In genomic region chr12:109777544-109777943, GRCh38 we compare ENCODE assay signal across 8 cellular contexts. TPM values are rescaled to one million over a fixed set of nuclear protein-coding genes. Genes with fewer than 3 reads are reported as not detected.
DNase-seq lines count a peak whose midpoint lies in the region; ATAC-seq and TF ChIP-seq lines count a peak whose summit lies in the region.

No MANE protein-coding gene starts in this region.

- no peak overlapping the region for H3K4me3 Mint-ChIP-seq in osteocyte (ENCODE audit: unreplicated experiment)

- WGBS in heart right ventricle, 2 donors: 32 to 46% methylated on average over 5 of the region's 5 CpGs
- WGBS in mesendoderm (ENCODE audit: extremely low coverage, insufficient coverage, low lambda C conversion rate): no CpG with 5 or more reads among the region's 5 CpGs

- no peaks in the 10 kb centered on the region for H3K9me3 Mint-ChIP-seq in osteocyte (ENCODE audit: unreplicated experiment)

- H3K27ac ChIP-seq in heart right ventricle (peak overlapping the region in 1 of 10 donors; percentile 27), mesendoderm (ENCODE audit: low read depth, low read length) (no peak overlapping the region)

- no peak overlapping the region for H3K4me2 ChIP-seq in mesendoderm (ENCODE audit: low read length)

- no peak overlapping the region for H2BK120ac ChIP-seq in mesendoderm (ENCODE audit: low read depth, low read length)

- H2BK5ac ChIP-seq in mesendoderm (ENCODE audit: low read length): no peak overlapping the region

- no peak overlapping the region for H4K5ac ChIP-seq in mesendoderm (ENCODE audit: low read length)

- no peak overlapping the region for H3K9ac ChIP-seq in mesendoderm (ENCODE audit: low read length)

- H3K79me2 ChIP-seq in mesendoderm (ENCODE audit: control insufficient read depth, insufficient read depth, low read length): no peaks in the 10 kb centered on the region

- H3K4me1 ChIP-seq in heart right ventricle (peaks cover 0 to 12% (median 6%) of the 10 kb centered on the region in 9 donors), mesendoderm (ENCODE audit: control insufficient read depth, low read depth, low read length) (no peaks in the 10 kb centered on the region)

- no peaks in the 10 kb centered on the region for H3K4me1 Mint-ChIP-seq in osteocyte (ENCODE audit: unreplicated experiment)

- H3K9me3 ChIP-seq in heart right ventricle: peaks cover 0 to 20% (median 6%) of the 10 kb centered on the region in 11 donors

- H3K4me3 ChIP-seq in heart right ventricle (no peak overlapping the region), mesendoderm (ENCODE audit: low read length) (no peak overlapping the region)

- TF ChIP-seq CTCF in heart right ventricle (IDR thresholded peaks at IDR 0.05): no peak
- TF ChIP-seq CTCF in osteocyte (IDR thresholded peaks at IDR 0.05): no peak

- H3K4ac ChIP-seq in mesendoderm (ENCODE audit: low read depth, low read length): no peak overlapping the region

- H3K23ac ChIP-seq in mesendoderm (ENCODE audit: low read length): no peak overlapping the region

- no peak overlapping the region for H3K27ac Mint-ChIP-seq in osteocyte (ENCODE audit: unreplicated experiment)

- no peak for DNase-seq in heart right ventricle
- no peak for DNase-seq in Right ventricle myocardium inferior (ENCODE audit: missing footprints)
- peak; percentile 26 for DNase-seq in NCI-H510A (lab: John Stamatoyannopoulos, UW)
- DNase-seq in activated effector memory CD4-positive, alpha-beta T cell treated with Interleukin-2 at 50 U/mL for 16 hours: peak; percentile 16
- peak; percentile 69 for DNase-seq in mesendoderm
- no peak for DNase-seq in osteocyte (ENCODE audit: extremely low spot score, unreplicated experiment)
- DNase-seq in cortex of kidney (lab: John Stamatoyannopoulos, UW): no peak

- H2AK5ac ChIP-seq in mesendoderm (ENCODE audit: low read length): no peak overlapping the region

- no peaks in the 10 kb centered on the region for H3K36me3 ChIP-seq in heart right ventricle
- no peaks in the 10 kb centered on the region for H3K36me3 ChIP-seq in mesendoderm (ENCODE audit: control insufficient read depth, insufficient read depth, low read length)

- no peaks in the 10 kb centered on the region for H3K36me3 Mint-ChIP-seq in osteocyte (ENCODE audit: unreplicated experiment)

- H3K27me3 Mint-ChIP-seq in osteocyte (ENCODE audit: unreplicated experiment): no peaks in the 10 kb centered on the region

- no peaks in the 10 kb centered on the region for H3K79me1 ChIP-seq in mesendoderm (ENCODE audit: low read length)

- H3K27me3 ChIP-seq in heart right ventricle (no peaks in the 10 kb centered on the region), mesendoderm (ENCODE audit: insufficient read depth, low read length, poor library complexity) (no peaks in the 10 kb centered on the region)

- H3K18ac ChIP-seq in mesendoderm (ENCODE audit: low read length): no peak overlapping the region

- H3K56ac ChIP-seq in mesendoderm (ENCODE audit: low read length): no peak overlapping the region

- intact Hi-C loops in heart right ventricle (cut with DNase I) (loop anchor here in 7 of 10 donors (5.0 to 10.0 kb wide), 8 partner anchors 60 to 355 kb away; partner anchors contain the start of gene FAM222A (in 2 of the 7)), Right ventricle myocardium inferior (cut with DNase I) (loop anchor here (2.0 kb wide), 1 partner anchor 349 kb away; no protein-coding TSS in a partner anchor)

- no peak overlapping the region for H4K8ac ChIP-seq in mesendoderm (ENCODE audit: low read depth, low read length)

- no peak overlapping the region for H2BK15ac ChIP-seq in mesendoderm (replicated peaks; ENCODE audit: low read depth)

- peak in 5 of 8 donors; percentile 39 to 60 (median 44) for ATAC-seq in heart right ventricle
- ATAC-seq in Right ventricle myocardium inferior: no peak
- no peak for ATAC-seq in HG02884 (IDR thresholded peaks at IDR 0.05; ENCODE audit: unreplicated experiment)

RNA-seq across cellular contexts. Expression of gene TRPV4, which starts 55.7 kb away (rescaled TPM):
- total RNA-seq in heart right ventricle: 1 to 10 TPM in 2 of 10 donors, under 1 TPM in 6, not detected in 2; 0.16 to 1.0 (median 0.37) TPM
- polyA plus RNA-seq in heart right ventricle: under 1 TPM; 0.07 to 0.29 TPM
- 0.32 TPM for total RNA-seq in Right ventricle myocardium inferior
- 1.2 TPM for polyA plus RNA-seq in mesendoderm (2013, experiment 1 of 2)
- polyA plus RNA-seq in mesendoderm (2013, experiment 2 of 2): 1.2 TPM
- total RNA-seq in osteocyte: 1.3 and 1.6 TPM in 2 replicates

Comparison
In these comparisons a context has a peak if more than half of its experiments do, and no peak if none do; other contexts are left out.
1. ATAC-seq: peak in heart right ventricle (5 of 8); none in Right ventricle myocardium inferior (single experiment) and HG02884 (single experiment).
2. DNase-seq: peak in NCI-H510A (single experiment), activated effector memory CD4-positive, alpha-beta T cell treated with Interleukin-2 at 50 U/mL for 16 hours (single experiment) and mesendoderm (single experiment); none in heart right ventricle (0 of 2), Right ventricle myocardium inferior (single experiment), osteocyte (single experiment) and cortex of kidney (single experiment).